8 cellular contexts compared by ENCODE assay signal in genomic region chr12:54984602-54985376, GRCh38. TPM values are rescaled to one million over a fixed set of nuclear protein-coding genes. Genes with fewer than 3 reads are reported as not detected.
A peak's percentile ranks its signal among the peaks of the same experiment; 100 is the strongest.
DNase-seq lines count a peak whose midpoint lies in the region; ATAC-seq and TF ChIP-seq lines count a peak whose summit lies in the region.

TESPA1 (minus strand) TSS chr12:54984762; CDS start chr12:54974562, 10,200 bp downstream.

- DNase-seq in activated CD4-positive, CD25-positive, alpha-beta regulatory T cell (lab: John Stamatoyannopoulos, UW) = peak in 3 of 4 experiments; percentile 47 to 72 (median 67)
- peak; percentile 59 for DNase-seq in colonic mucosa
- peak; percentile 86 for DNase-seq in stimulated activated CD4-positive, alpha-beta T cell treated with anti-CD3 and anti-CD28 coated beads, Interleukin-1b, Interleukin-23, amount 100 ng/mL, for 48 hours
- no peak for DNase-seq in GOT3 (lab: John Stamatoyannopoulos, UW)
- DNase-seq in DMS 273 treated with DMSO at 0.1 percent for 48 hours (lab: John Stamatoyannopoulos, UW) = no peak
- no peak for DNase-seq in EL

- no peak for TF ChIP-seq CTCF in colonic mucosa (IDR thresholded peaks at IDR 0.05)

- ATAC-seq in GM19328 (IDR thresholded peaks at IDR 0.05; ENCODE audit: unreplicated experiment) = peak; percentile 92
- ATAC-seq in HG03378 (IDR thresholded peaks at IDR 0.05; ENCODE audit: unreplicated experiment) = peak; percentile 96

- H3K4me1 ChIP-seq in colonic mucosa = no peaks in the 10 kb centered on the region

- H3K36me3 ChIP-seq in colonic mucosa = no peaks in the 10 kb centered on the region

- intact Hi-C loops in colonic mucosa (cut with DNase I) = no loop called here

- peak within 1 kb of the TSS; percentile 4 for H3K4me3 ChIP-seq in colonic mucosa

- no peaks in the 10 kb centered on the region for H3K9me3 ChIP-seq in colonic mucosa

- H3K27me3 ChIP-seq in colonic mucosa = no peaks in the 10 kb centered on the region

- peak within 1 kb of the TSS; percentile 18 for H3K27ac ChIP-seq in colonic mucosa

- peak within 1 kb of the TSS in 1 of 2 donors; percentile 28 for H3K9ac ChIP-seq in colonic mucosa (ENCODE audit: low read depth in 2 of 2, low read length in 2 of 2)

RNA-seq across cellular contexts. Expression of gene TESPA1, which starts in this region (rescaled TPM):
- total RNA-seq in colonic mucosa = 1 to 10 TPM in 1 of 2 donors, under 1 TPM in 1; 0.82 to 1.6 TPM

Comparison
In these comparisons a context has a peak if more than half of its experiments do, and no peak if none do; other contexts are left out.
1. DNase-seq: peak in activated CD4-positive, CD25-positive, alpha-beta regulatory T cell (3 of 4), colonic mucosa (single experiment) and stimulated activated CD4-positive, alpha-beta T cell treated with anti-CD3 and anti-CD28 coated beads, Interleukin-1b, Interleukin-23, amount 100 ng/mL, for 48 hours (single experiment); none in GOT3 (single experiment), DMS 273 treated with DMSO at 0.1 percent for 48 hours (single experiment) and EL (single experiment).